4 cellular contexts compared by ENCODE assay signal in genomic region chr2:110462458-110462857, GRCh38. TPM values are rescaled to one million over a fixed set of nuclear protein-coding genes. Genes with fewer than 3 reads are reported as not detected.
"Had no signal": no experiment of that assay in that cellular context is flagged by ENCODE, and none has a peak within 500 bp of the region (broad histone marks: within the 10 kb centered on the region; RNA-seq: fewer than 3 reads in every experiment).

No MANE protein-coding gene starts in this region.

RNA-seq across cellular contexts. Expression of gene LIMS4, which starts 10.2 kb away (rescaled TPM):
- total RNA-seq: GM23248, GM23338, H1, H4 had no signal
